ENCODE assay signal across 1 cellular context in genomic region chr10:74151057-74151878, GRCh38.
TF ChIP-seq lines count a peak whose summit lies in the region.

TSS of gene ADK (plus strand) at chr10:74151221. CDS start at chr10:74151279, 58 bp downstream.

TF ChIP-seq in K562, 482 proteins besides CTCF, POLR2A, EP300 and RAD21 (continued from another document and continues in another):
- TF ChIP-seq SFPQ (IDR thresholded peaks at IDR 0.05; ENCODE audit: low read depth, low read length), result no peak
- no peak for TF ChIP-seq FOXA1 (IDR thresholded peaks at IDR 0.05; ENCODE audit: borderline replicate concordance)
- no peak; the same call in 1 of the 2 replicates for TF ChIP-seq BACH1 (tag; IDR thresholded peaks at IDR 0.05)
- TF ChIP-seq PCBP1 (IDR thresholded peaks at IDR 0.05; ENCODE audit: low read depth, low read length, poor library complexity, severe bottlenecking), result peak; percentile 35
- TF ChIP-seq CREB1 (IDR thresholded peaks at IDR 0.05), result no peak
- peak; percentile 57 for TF ChIP-seq CREB1 (CRISPR knock-in tag; IDR thresholded peaks at IDR 0.05)
- TF ChIP-seq TGIF2 (CRISPR knock-in tag; IDR thresholded peaks at IDR 0.05), result peak; percentile 66; the same call in 1 of the 2 replicates
- TF ChIP-seq ZNF134 (CRISPR knock-in tag; conservative IDR thresholded peaks at IDR 0.05), result no peak
- TF ChIP-seq ZNF707 (CRISPR knock-in tag; conservative IDR thresholded peaks at IDR 0.05), result no peak
- no peak for TF ChIP-seq PHTF2 (CRISPR knock-in tag; IDR thresholded peaks at IDR 0.05)
- TF ChIP-seq SNAPC5 (CRISPR knock-in tag; IDR thresholded peaks at IDR 0.05), result no peak
- TF ChIP-seq BHLHE40 (IDR thresholded peaks at IDR 0.05; ENCODE audit: low read length), result no peak
- no peak for TF ChIP-seq ZNF436 (CRISPR knock-in tag; IDR thresholded peaks at IDR 0.05)
- no peak for TF ChIP-seq HDAC6 (IDR thresholded peaks at IDR 0.05; ENCODE audit: low read depth, low read length)
- TF ChIP-seq ZNF77 (CRISPR knock-in tag; IDR thresholded peaks at IDR 0.05), result no peak
- TF ChIP-seq RUNX1 (IDR thresholded peaks at IDR 0.05; ENCODE audit: low read depth), result no peak
- TF ChIP-seq ZC3H4 (CRISPR knock-in tag; IDR thresholded peaks at IDR 0.05; ENCODE audit: borderline replicate concordance), result 0 out of 2 replicates have a peak, but pooled peaks have one; percentile 12
- TF ChIP-seq ZNF57 (CRISPR knock-in tag; IDR thresholded peaks at IDR 0.05), result no peak
- 0 out of 2 replicates have a peak, but pooled peaks have one; percentile 28 for TF ChIP-seq RNF2 (IDR thresholded peaks at IDR 0.05)
- TF ChIP-seq ZNF280B (CRISPR knock-in tag; IDR thresholded peaks at IDR 0.05), result 0 out of 2 replicates have a peak, but pooled peaks have one; percentile 40
- TF ChIP-seq ZNF407 (IDR thresholded peaks at IDR 0.05; ENCODE audit: low read depth), result no peak
- TF ChIP-seq XRCC5 (IDR thresholded peaks at IDR 0.05; ENCODE audit: low read depth, low read length), result 0 out of 2 replicates have a peak, but pooled peaks have one; percentile 4
- peak; percentile 55; the same call in 1 of the 2 replicates for TF ChIP-seq TAF7 (tag; IDR thresholded peaks at IDR 0.05)
- TF ChIP-seq ETV1 (tag; conservative IDR thresholded peaks at IDR 0.05; ENCODE audit: low read depth), result no peak
- TF ChIP-seq ATF2 (CRISPR knock-in tag; IDR thresholded peaks at IDR 0.05), result no peak
- peak; percentile 83; the same call in 1 of the 2 replicates for TF ChIP-seq HLTF (IDR thresholded peaks at IDR 0.05)
- no peak for TF ChIP-seq KLF16 (IDR thresholded peaks at IDR 0.05)
- TF ChIP-seq CAMTA2 (CRISPR knock-in tag; conservative IDR thresholded peaks at IDR 0.05), result 0 out of 2 replicates have a peak, but pooled peaks have one; percentile 26
- TF ChIP-seq SIRT6 (IDR thresholded peaks at IDR 0.05; ENCODE audit: low read depth, low read length), result no peak
- no peak for TF ChIP-seq ATF1 (CRISPR knock-in tag; IDR thresholded peaks at IDR 0.05)
- TF ChIP-seq ATF1 (tag; IDR thresholded peaks at IDR 0.05), result peak; percentile 92
- peak; percentile 74 for TF ChIP-seq L3MBTL2 (IDR thresholded peaks at IDR 0.05)
- peak; percentile 15 to 54; a peak in 3 of 4 replicates for TF ChIP-seq FOXK2 (conservative IDR thresholded peaks at IDR 0.05 in 1 of 2, IDR thresholded peaks at IDR 0.05 in 1 of 2; ENCODE audit: low read depth in 2 of 2)
- no peak for TF ChIP-seq NUFIP1 (IDR thresholded peaks at IDR 0.05; ENCODE audit: partially characterized antibody)
- no peak for TF ChIP-seq FOXM1 (IDR thresholded peaks at IDR 0.05; ENCODE audit: low read depth)
- TF ChIP-seq FOXM1 (CRISPR knock-in tag; IDR thresholded peaks at IDR 0.05; ENCODE audit: low read depth), result peak; percentile 85; the same call in 1 of the 2 replicates
- peak; percentile 95 for TF ChIP-seq HDAC2 (IDR thresholded peaks at IDR 0.05)
- no peak for TF ChIP-seq SP2 (IDR thresholded peaks at IDR 0.05; ENCODE audit: extremely low read depth, low read depth, low read length, poor library complexity, severe bottlenecking)
- TF ChIP-seq MBD1 (CRISPR knock-in tag; IDR thresholded peaks at IDR 0.05), result no peak
- no peak for TF ChIP-seq RFX5 (IDR thresholded peaks at IDR 0.05; ENCODE audit: low read depth, low read length)
- TF ChIP-seq MLX (CRISPR knock-in tag; conservative IDR thresholded peaks at IDR 0.05), result no peak; a peak in 1 of 4 replicates
- no peak for TF ChIP-seq MCM3 (IDR thresholded peaks at IDR 0.05)
- peak; percentile 93 for TF ChIP-seq PKNOX1 (IDR thresholded peaks at IDR 0.05)
- TF ChIP-seq DDX20 (tag; IDR thresholded peaks at IDR 0.05; ENCODE audit: low read depth), result no peak
- TF ChIP-seq ELK3 (CRISPR knock-in tag; IDR thresholded peaks at IDR 0.05), result no peak
- TF ChIP-seq BCOR (IDR thresholded peaks at IDR 0.05), result no peak
- TF ChIP-seq ZBED1 (IDR thresholded peaks at IDR 0.05), result no peak
- TF ChIP-seq ZNF668 (CRISPR knock-in tag; IDR thresholded peaks at IDR 0.05), result no peak
